Comparison of ENCODE assay signal across 24 cellular contexts in genomic region chr10:102757323-102757722, GRCh38. TPM values are rescaled to one million over a fixed set of nuclear protein-coding genes. Genes with fewer than 3 reads are reported as not detected.
DNase-seq lines count a peak whose midpoint lies in the region; ATAC-seq, FAIRE-seq and TF ChIP-seq lines count a peak whose summit lies in the region.
"Had no signal": no experiment of that assay in that cellular context is flagged by ENCODE, and none has a peak within 500 bp of the region (broad histone marks: within the 10 kb centered on the region; RNA-seq: fewer than 3 reads in every experiment).

No MANE protein-coding gene starts in this region.

- H4K20me1 ChIP-seq in GM12878 (ENCODE audit: control insufficient read depth, insufficient read depth) (no peaks in the 10 kb centered on the region), Karpas-422 (ENCODE audit: insufficient read depth, low read depth, low read length) (0 out of 2 replicates have a peak, but pooled peaks cover 5% of the 10 kb centered on the region)

- no peak for TF ChIP-seq CTCF in GM12878 (IDR thresholded peaks at IDR 0.05 in 2 of 3, conservative IDR thresholded peaks at IDR 0.05 in 1 of 3; ENCODE audit: control insufficient read depth in 2 of 3, extremely low read depth in 1 of 3, insufficient read depth in 1 of 3, low read depth in 3 of 3, low read length in 3 of 3)
- no peak for TF ChIP-seq CTCF in right lobe of liver (IDR thresholded peaks at IDR 0.05)
- TF ChIP-seq CTCF in spleen (IDR thresholded peaks at IDR 0.05 in 8 of 11, conservative IDR thresholded peaks at IDR 0.05 in 3 of 11): no peak

- 100% methylated on average over 6 of the region's 6 CpGs for WGBS in GM12878 (ENCODE audit: insufficient coverage, insufficient replicate concordance, low lambda C conversion rate, missing lambda C conversion rate)
- WGBS in right lobe of liver (ENCODE audit: insufficient coverage, low coverage, low lambda C conversion rate, missing lambda C conversion rate): 85% methylated on average over 6 of the region's 6 CpGs
- WGBS in spleen, 5 donors: 89 to 95% (median 91%) methylated on average over 6 of the region's 6 CpGs

- no peak overlapping the region for H3K27ac ChIP-seq in GM12878 (ENCODE audit: control insufficient read depth, insufficient read depth)
- no peak overlapping the region for H3K27ac ChIP-seq in right lobe of liver
- peak overlapping the region in 3 of 8 donors; percentile 8 to 38 (median 14) for H3K27ac ChIP-seq in spleen
- no peak overlapping the region for H3K27ac ChIP-seq in Karpas-422 (ENCODE audit: low read length)
- H3K27ac ChIP-seq: GM23248 had no signal

- DNase-seq in MV-4-11 (lab: John Stamatoyannopoulos, UW) (peak; percentile 37), GM12878 (ENCODE audit: low read depth, low spot score) (no peak), right lobe of liver (peak in 1 of 3 donors; percentile 11), spleen (peak; percentile 5), SHP77 (lab: John Stamatoyannopoulos, UW) (no peak), Karpas-422 (no peak)
- DNase-seq: BE2C; CD8-positive, alpha-beta memory T cell; DMS79; GM23248; NCI-H1092; NCI-H146; NCI-H2081; NCI-H510A treated with DMSO at 0.1 percent for 48 hours; NCI-H82; Peyer's patch; Right ventricle myocardium superior; SK-N-SH had no signal

- no peak for FAIRE-seq in GM12878 (lab: Jason Lieb, UNC)
- FAIRE-seq: D721Med, G401.6, GM18507 had no signal

- RAD21 ChIA-PET in GM12878 (lab: Charles Lee; ENCODE audit: unreplicated experiment): no interaction called here

- in situ Hi-C loops in GM12878 (cut with MboI): no loop called here

- SMC1A ChIA-PET in GM12878 (lab: Charles Lee; ENCODE audit: uncharacterized antibody, unreplicated experiment): interaction anchor here (0.6 kb wide), 1 partner anchor 432 kb away, joined by 3 read pairs; no protein-coding TSS in a partner anchor

- H3K36me3 ChIP-seq in GM12878 (ENCODE audit: control insufficient read depth in 2 of 2, insufficient read depth in 2 of 2, low read length in 1 of 2): no peaks in the 10 kb centered on the region
- no peaks in the 10 kb centered on the region for H3K36me3 ChIP-seq in right lobe of liver
- H3K36me3 ChIP-seq in spleen: peaks cover 0 to 43% (median under 1%) of the 10 kb centered on the region in 6 donors
- 0 out of 2 replicates have a peak, but pooled peaks cover 5% of the 10 kb centered on the region for H3K36me3 ChIP-seq in Karpas-422 (ENCODE audit: insufficient read depth, low read length)
- H3K36me3 ChIP-seq: BE2C, Peyer's patch had no signal

- no TSS peak for BruUV-seq in GM12878 (replicated peaks; lab: Mats Ljungman, UMichigan)

- H3K27me3 ChIP-seq in GM12878 (replicated peaks in 1 of 2; ENCODE audit: control insufficient read depth in 2 of 2, insufficient read depth in 2 of 2, low read length in 1 of 2) (no peaks in the 10 kb centered on the region), right lobe of liver (no peaks in the 10 kb centered on the region), spleen (replicated peaks in 1 of 7) (no peaks in the 10 kb centered on the region), Karpas-422 (ENCODE audit: low read length) (no peaks in the 10 kb centered on the region)
- H3K27me3 ChIP-seq: BE2C, Peyer's patch had no signal

- POLR2A ChIA-PET in GM12878 (lab: Charles Lee): interaction anchor here (0.6 kb wide), 2 partner anchors 15 to 111 kb away, joined by 3 read pairs; no protein-coding TSS in a partner anchor

- TF ChIP-seq POLR2A in GM12878 (IDR thresholded peaks at IDR 0.05; ENCODE audit: low read depth, low read length) (no peak), right lobe of liver (IDR thresholded peaks at IDR 0.05) (no peak), spleen (IDR thresholded peaks at IDR 0.05) (no peak)

- H2AFZ ChIP-seq in GM12878 (ENCODE audit: control insufficient read depth, low read depth, low read length) (no peak overlapping the region), Karpas-422 (ENCODE audit: low read length) (no peak overlapping the region)
- H2AFZ ChIP-seq: GM23248 had no signal

- H3K9me3 ChIP-seq in GM12878 (replicated peaks; ENCODE audit: control insufficient read depth, insufficient read depth, low read length): peaks cover 3% of the 10 kb centered on the region; the same call in 2 of the 3 replicates
- H3K9me3 ChIP-seq in right lobe of liver: no peaks in the 10 kb centered on the region
- peaks cover 0 to 5% (median 0%) of the 10 kb centered on the region in 8 donors for H3K9me3 ChIP-seq in spleen
- H3K9me3 ChIP-seq in Karpas-422 (ENCODE audit: low read length): no peaks in the 10 kb centered on the region
- H3K9me3 ChIP-seq: BE2C, Peyer's patch, SK-N-SH had no signal

- no peak for TF ChIP-seq EP300 in GM12878 (IDR thresholded peaks at IDR 0.05; ENCODE audit: borderline replicate concordance in 1 of 2, control insufficient read depth in 1 of 2, low read depth in 2 of 2, low read length in 2 of 2)

- H3K9me2 ChIP-seq in Karpas-422 (replicated peaks; ENCODE audit: insufficient read depth, low read length): no peaks in the 10 kb centered on the region
- H3K9me2 ChIP-seq: SK-N-SH had no signal

- H3K79me2 ChIP-seq in GM12878 (ENCODE audit: control insufficient read depth, insufficient read depth, low read length): peaks cover 12% of the 10 kb centered on the region
- peaks cover 76% of the 10 kb centered on the region for H3K79me2 ChIP-seq in Karpas-422 (ENCODE audit: low read length)

- H3K4me1 ChIP-seq in GM12878 (ENCODE audit: control insufficient read depth, insufficient read depth, low read length): peaks cover 11% of the 10 kb centered on the region
- H3K4me1 ChIP-seq in right lobe of liver: peaks cover 0 to 27% (median 11%) of the 10 kb centered on the region in 4 donors
- peaks cover 8 to 85% (median 34%) of the 10 kb centered on the region in 6 donors for H3K4me1 ChIP-seq in spleen
- no peaks in the 10 kb centered on the region for H3K4me1 ChIP-seq in Karpas-422 (ENCODE audit: low read length)

- intact Hi-C loops in GM12878 (cut with micrococcal nuclease; ENCODE audit: unreplicated experiment) (no loop called here), right lobe of liver (cut with DNase I) (no loop called here), spleen (cut with DNase I; ENCODE audit: low total_unique reads) (no loop called here)

- no peak for TF ChIP-seq RAD21 in GM12878 (IDR thresholded peaks at IDR 0.05; ENCODE audit: insufficient read depth, low read depth, low read length)

- ATAC-seq in GM12878 (peak; percentile 37), right lobe of liver (peak in 3 of 4 donors; percentile 11 to 25 (median 14)), HG02759 (IDR thresholded peaks at IDR 0.05; ENCODE audit: unreplicated experiment) (no peak), SK-N-SH treated with all-trans-retinoic acid at 6 μM for 48 hours (no peak)
- ATAC-seq: HCT116 had no signal

- H3K4me3 ChIP-seq in GM12878 (no peak overlapping the region), right lobe of liver (no peak overlapping the region), spleen (no peak overlapping the region), Karpas-422 (ENCODE audit: low read length) (no peak overlapping the region)
- H3K4me3 ChIP-seq: GM23248, Peyer's patch had no signal

- H3K4me2 ChIP-seq in GM12878 (ENCODE audit: control insufficient read depth, insufficient read depth) (no peak overlapping the region), Karpas-422 (ENCODE audit: low read depth, low read length, poor library complexity, severe bottlenecking) (no peak overlapping the region)
- H3K4me2 ChIP-seq: SK-N-SH had no signal

- no peak overlapping the region for H3K9ac ChIP-seq in GM12878 (ENCODE audit: control insufficient read depth, insufficient read depth, low read length)
- H3K9ac ChIP-seq in Karpas-422 (ENCODE audit: low read length): no peak overlapping the region
- H3K9ac ChIP-seq: GM23248, SK-N-SH had no signal

- CTCF ChIA-PET in GM12878 (lab: Yijun Ruan, JAX): interaction anchor here (0.6 kb wide), 1 partner anchor 636 kb away, joined by 3 read pairs; no protein-coding TSS in a partner anchor

RNA-seq across cellular contexts. Expression of gene WBP1L, which starts 13.6 kb away (rescaled TPM):
- 15.7 and 16.8 TPM in 2 replicates for total RNA-seq in GM12878 (2013; cell fraction: nucleolus; rRNA removed)
- total RNA-seq in GM12878 (2014; rRNA removed) (12.7 and 18.8 TPM in 2 replicates), GM12878 (2014; rRNA removed; fragmentation: Illumina TruSeq; extraction: Trizol) (10.3 and 10.5 TPM in 2 replicates), GM12878 (2021) (16.9 and 19.8 TPM in 2 replicates), right lobe of liver (10 to 100 TPM; 24.1 to 58.4 (median 32.8) TPM), spleen (100 to 1,000 TPM in 2 of 7 donors, 10 to 100 TPM in 5; 38.6 to 149 (median 55.4) TPM)
- 7.8 TPM for polyA plus RNA-seq in GM12878 (2011; ENCODE audit: low read depth)
- polyA plus RNA-seq in GM12878 (2011; rRNA removed) (11.3 and 13.9 TPM in 2 replicates), GM12878 (2014; fragmentation: Illumina TruSeq; extraction: Trizol) (10.0 and 14.5 TPM in 2 replicates), GM12878 (2014; fragmentation: Nextera tagmentation; extraction: Ambion mirVana) (10 to 100 TPM in 1 of 2 experiments, 1 to 10 TPM in 1; 3.7 to 10.7 TPM), GM12878 (2014; rRNA removed) (16.6 and 17.4 TPM in 2 replicates), GM12878 (2016; fragmentation: Nextera tagmentation; extraction: Ambion mirVana) (1 to 10 TPM; 9.3 to 9.4 TPM), spleen (10 to 100 TPM; 15.9 to 24.1 (median 16.1) TPM)
- 22.6 and 24.9 TPM in 2 replicates for polyA plus RNA-seq in GM12878 (2011; cell fraction: cytosol; rRNA removed)
- 10.3 and 11.4 TPM in 2 replicates for polyA plus RNA-seq in GM12878 (2011; cell fraction: nucleus; rRNA removed)
- 13.5 and 15.6 TPM in 2 replicates for polyA plus RNA-seq in GM12878 (2012)
- polyA minus RNA-seq in GM12878 (2011; rRNA and poly(A)+ RNA removed): 24.7 and 41.3 TPM in 2 replicates
- polyA minus RNA-seq in GM12878 (2011; cell fraction: cytosol; rRNA and poly(A)+ RNA removed): 10.1 and 12.2 TPM in 2 replicates
- 4.2 and 7.3 TPM in 2 replicates for polyA minus RNA-seq in GM12878 (2011; cell fraction: nucleus; rRNA and poly(A)+ RNA removed)
- 34.8 and 43.0 TPM in 2 replicates for total RNA-seq in Karpas-422 (2014; rRNA removed; shearing (Covaris generic); ENCODE audit: low replicate concordance)

RNA-seq across cellular contexts. Expression of gene SFXN2, which starts 42.9 kb away (rescaled TPM):
- total RNA-seq in GM12878 (2013; cell fraction: nucleolus; rRNA removed): 38.8 and 43.9 TPM in 2 replicates
- total RNA-seq in GM12878 (2014; rRNA removed) (11.9 and 13.8 TPM in 2 replicates), GM12878 (2014; rRNA removed; fragmentation: Illumina TruSeq; extraction: Trizol) (14.9 and 17.5 TPM in 2 replicates), GM12878 (2021) (16.8 and 22.1 TPM in 2 replicates), right lobe of liver (10 to 100 TPM in 4 of 6 experiments, 1 to 10 TPM in 2; 7.1 to 29.7 (median 16.5) TPM), spleen (10 to 100 TPM in 5 of 7 donors, 1 to 10 TPM in 2; 5.5 to 12.8 (median 10.5) TPM)
- polyA plus RNA-seq in GM12878 (2011; ENCODE audit: low read depth): 7.3 TPM
- polyA plus RNA-seq in GM12878 (2011; rRNA removed) (16.3 and 21.6 TPM in 2 replicates), GM12878 (2014; fragmentation: Illumina TruSeq; extraction: Trizol) (16.1 and 19.5 TPM in 2 replicates), GM12878 (2014; fragmentation: Nextera tagmentation; extraction: Ambion mirVana) (1 to 10 TPM; 8.8 to 9.6 TPM), GM12878 (2014; rRNA removed) (17.2 and 22.5 TPM in 2 replicates), GM12878 (2016; fragmentation: Nextera tagmentation; extraction: Ambion mirVana) (10 to 100 TPM; 19.9 to 20.5 TPM), spleen (1 to 10 TPM; 3.0 to 6.0 (median 5.4) TPM)
- polyA plus RNA-seq in GM12878 (2011; cell fraction: cytosol; rRNA removed): 23.8 and 25.9 TPM in 2 replicates
- polyA plus RNA-seq in GM12878 (2011; cell fraction: nucleus; rRNA removed): 33.6 and 41.0 TPM in 2 replicates
- polyA plus RNA-seq in GM12878 (2012): 7.6 and 8.9 TPM in 2 replicates
- 25.4 and 31.7 TPM in 2 replicates for polyA minus RNA-seq in GM12878 (2011; rRNA and poly(A)+ RNA removed)
- 8.3 and 11.5 TPM in 2 replicates for polyA minus RNA-seq in GM12878 (2011; cell fraction: cytosol; rRNA and poly(A)+ RNA removed)
- polyA minus RNA-seq in GM12878 (2011; cell fraction: nucleus; rRNA and poly(A)+ RNA removed): 20.9 and 40.1 TPM in 2 replicates
- 10.2 and 25.8 TPM in 2 replicates for total RNA-seq in Karpas-422 (2014; rRNA removed; shearing (Covaris generic); ENCODE audit: low replicate concordance)

RNA-seq across cellular contexts. Expression of gene ARL3, which starts 43.1 kb away (rescaled TPM):
- 4.6 and 5.9 TPM in 2 replicates for total RNA-seq in GM12878 (2013; cell fraction: nucleolus; rRNA removed)
- total RNA-seq in GM12878 (2014; rRNA removed) (4.9 and 6.2 TPM in 2 replicates), GM12878 (2014; rRNA removed; fragmentation: Illumina TruSeq; extraction: Trizol) (6.6 and 7.2 TPM in 2 replicates), GM12878 (2021) (7.7 TPM in 2 replicates), right lobe of liver (1 to 10 TPM; 1.1 to 3.3 (median 2.3) TPM), spleen (1 to 10 TPM; 2.2 to 5.1 (median 4.2) TPM)
- polyA plus RNA-seq in GM12878 (2011; ENCODE audit: low read depth): 7.7 TPM
- polyA plus RNA-seq in GM12878 (2011; rRNA removed) (11.3 and 14.0 TPM in 2 replicates), GM12878 (2014; fragmentation: Illumina TruSeq; extraction: Trizol) (10.6 and 13.7 TPM in 2 replicates), GM12878 (2014; fragmentation: Nextera tagmentation; extraction: Ambion mirVana) (10 to 100 TPM; 21.0 to 26.1 TPM), GM12878 (2014; rRNA removed) (8.5 and 9.7 TPM in 2 replicates), GM12878 (2016; fragmentation: Nextera tagmentation; extraction: Ambion mirVana) (10 to 100 TPM; 21.9 to 22.2 TPM), spleen (1 to 10 TPM; 2.6 to 4.1 (median 3.2) TPM)
- polyA plus RNA-seq in GM12878 (2011; cell fraction: cytosol; rRNA removed): 5.5 and 5.8 TPM in 2 replicates
- polyA plus RNA-seq in GM12878 (2011; cell fraction: nucleus; rRNA removed): 4.3 and 5.0 TPM in 2 replicates
- polyA plus RNA-seq in GM12878 (2012): 8.5 and 8.9 TPM in 2 replicates
- polyA minus RNA-seq in GM12878 (2011; rRNA and poly(A)+ RNA removed): 4.1 and 5.1 TPM in 2 replicates
- polyA minus RNA-seq in GM12878 (2011; cell fraction: cytosol; rRNA and poly(A)+ RNA removed): 1.9 and 2.3 TPM in 2 replicates
- polyA minus RNA-seq in GM12878 (2011; cell fraction: nucleus; rRNA and poly(A)+ RNA removed): 1.5 and 3.3 TPM in 2 replicates
- 4.6 and 6.6 TPM in 2 replicates for total RNA-seq in Karpas-422 (2014; rRNA removed; shearing (Covaris generic); ENCODE audit: low replicate concordance)

Comparison
In these comparisons a context has a peak if more than half of its experiments do, and no peak if none do; other contexts are left out.
1. DNase-seq: peak in MV-4-11 (single experiment) and spleen (single experiment); none in GM12878 (single experiment), SHP77 (0 of 2) and Karpas-422 (single experiment).
2. ATAC-seq: peak in GM12878 (single experiment) and right lobe of liver (3 of 4); none in HG02759 (single experiment) and SK-N-SH treated with all-trans-retinoic acid at 6 μM for 48 hours (single experiment).